8 cellular contexts compared by ENCODE assay signal in the genomic region with DNA sequence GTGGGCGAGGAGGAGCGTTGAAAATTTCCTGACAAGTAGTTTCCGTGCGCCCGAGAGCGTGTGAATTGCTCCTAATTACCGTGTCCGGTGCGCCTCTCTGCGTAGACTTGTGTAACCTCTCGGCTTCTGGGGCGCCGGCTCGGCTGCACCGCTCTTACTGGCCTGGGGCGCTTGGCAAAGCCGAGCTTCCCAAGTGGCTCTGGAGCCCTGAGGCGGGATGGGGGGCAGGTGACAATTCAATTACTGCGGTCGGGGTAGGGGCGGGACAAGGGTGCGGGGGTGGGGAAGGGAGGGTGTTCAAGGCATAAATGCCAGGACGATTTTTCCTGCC. TPM values are rescaled to one million over a fixed set of nuclear protein-coding genes. Genes with fewer than 3 reads are reported as not detected.
A peak's percentile ranks its signal among the peaks of the same experiment; 100 is the strongest.
DNase-seq lines count a peak whose midpoint lies in the region; ATAC-seq and TF ChIP-seq lines count a peak whose summit lies in the region.

No MANE protein-coding gene starts in this region.

- H3K27me3 ChIP-seq in HUES48 (ENCODE audit: control insufficient read depth, insufficient read depth, low read length), result peaks cover 100% of the 10 kb centered on the region
- H3K27me3 ChIP-seq in neutrophil, result peaks cover 100% of the 10 kb centered on the region

- TF ChIP-seq CTCF in chondrocyte (IDR thresholded peaks at IDR 0.05) (no peak), neutrophil (IDR thresholded peaks at IDR 0.05) (no peak)

- no peak overlapping the region for H3K9ac ChIP-seq in HUES48 (ENCODE audit: low read depth, low read length)

- H3K4me3 ChIP-seq in HUES48 (ENCODE audit: low read depth, low read length) (peak overlapping the region; percentile 47), neutrophil (ENCODE audit: low read depth in 1 of 2, low read length in 1 of 2) (peak overlapping the region; percentile 52 to 53)

- peaks cover 45% of the 10 kb centered on the region for H3K4me1 Mint-ChIP-seq in chondrocyte (ENCODE audit: low read depth)

- H3K36me3 ChIP-seq in HUES48 (ENCODE audit: control insufficient read depth, insufficient read depth, low read length) (no peaks in the 10 kb centered on the region), neutrophil (no peaks in the 10 kb centered on the region)

- H3K27ac Mint-ChIP-seq in chondrocyte (ENCODE audit: unreplicated experiment), result peak overlapping the region; percentile 63

- H3K36me3 Mint-ChIP-seq in chondrocyte (ENCODE audit: low read depth), result peaks cover 8% of the 10 kb centered on the region

- H3K9me3 ChIP-seq in HUES48 (ENCODE audit: control insufficient read depth, insufficient read depth, low read length) (no peaks in the 10 kb centered on the region), neutrophil (no peaks in the 10 kb centered on the region)

- H3K9me3 Mint-ChIP-seq in chondrocyte (ENCODE audit: low read depth), result no peaks in the 10 kb centered on the region

- H3K27ac ChIP-seq in HUES48 (ENCODE audit: low read depth, low read length), result no peak overlapping the region
- H3K27ac ChIP-seq in neutrophil, result no peak overlapping the region

- ATAC-seq in GM21367 (IDR thresholded peaks at IDR 0.05; ENCODE audit: unreplicated experiment) (no peak), GM21529 (IDR thresholded peaks at IDR 0.05; ENCODE audit: unreplicated experiment) (no peak)

- H3K4me1 ChIP-seq in HUES48 (ENCODE audit: control insufficient read depth, insufficient read depth, low read length) (peaks cover 37% of the 10 kb centered on the region), neutrophil (ENCODE audit: control insufficient read depth in 1 of 2, insufficient read depth in 1 of 2, low read depth in 1 of 2, low read length in 1 of 2) (peaks cover 31 to 32% of the 10 kb centered on the region in 2 experiments)

- H3K4me3 Mint-ChIP-seq in chondrocyte (ENCODE audit: unreplicated experiment), result peak overlapping the region; percentile 57

- peaks cover 78% of the 10 kb centered on the region for H3K27me3 Mint-ChIP-seq in chondrocyte (ENCODE audit: low read depth)

- DNase-seq in EL, result peak; percentile 43
- no peak for DNase-seq in chondrocyte (ENCODE audit: low spot score)
- DNase-seq in NCI-H774 (lab: John Stamatoyannopoulos, UW), result no peak
- no peak for DNase-seq in cerebellar cortex (ENCODE audit: low spot score)

RNA-seq across cellular contexts. Expression of gene DMRTA2, which starts 0.4 kb away (rescaled TPM):
- not detected in 3 replicates for total RNA-seq in chondrocyte
